12 cellular contexts compared by ENCODE assay signal in the genomic region with DNA sequence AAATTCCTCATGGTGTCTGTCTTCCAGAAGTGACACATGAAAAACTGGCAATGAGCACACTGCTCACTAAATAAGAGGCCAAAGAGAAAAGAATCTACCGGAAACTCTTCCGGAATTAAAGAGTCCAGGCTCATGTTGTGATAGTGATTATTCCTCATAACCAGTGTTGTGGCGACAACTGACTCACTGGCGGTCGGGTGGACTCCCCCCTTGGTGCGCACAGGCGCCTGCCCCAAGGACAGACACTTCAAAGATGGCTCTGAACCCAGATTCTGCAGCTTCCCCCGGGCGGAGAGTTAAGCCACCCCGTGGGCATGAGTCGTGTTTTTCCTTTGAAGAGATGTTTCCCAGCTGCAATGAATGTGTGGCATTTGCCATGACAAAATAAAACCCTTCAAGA. TPM values are rescaled to one million over a fixed set of nuclear protein-coding genes. Genes with fewer than 3 reads are reported as not detected.
DNase-seq lines count a peak whose midpoint lies in the region; ATAC-seq, FAIRE-seq and TF ChIP-seq lines count a peak whose summit lies in the region.
"Had no signal": no experiment of that assay in that cellular context is flagged by ENCODE, and none has a peak within 500 bp of the region (broad histone marks: within the 10 kb centered on the region; RNA-seq: fewer than 3 reads in every experiment).

No MANE protein-coding gene starts in this region.

- no peaks in the 10 kb centered on the region for H3K9me3 Mint-ChIP-seq in astrocyte (ENCODE audit: unreplicated experiment)
- H3K9me3 Mint-ChIP-seq: activated T-cell treated with anti-CD3 and anti-CD28 coated beads, Interleukin-2, amount 50 U/mL, for 4 hours; T-helper 2 cell treated with Interferon-gamma antibody and Interleukin-4, amounts not matched to agents 5 μg/mL and 100 μg/mL, for 36 hours had no signal

- H3K27ac Mint-ChIP-seq in astrocyte (ENCODE audit: unreplicated experiment) = peak overlapping the region; percentile 42
- H3K27ac Mint-ChIP-seq: T-helper 2 cell treated with Interferon-gamma antibody and Interleukin-4, amounts not matched to agents 5 μg/mL and 100 μg/mL, for 36 hours had no signal

- ATAC-seq in GM21723 (IDR thresholded peaks at IDR 0.05; ENCODE audit: unreplicated experiment) (no peak), HG03439 (IDR thresholded peaks at IDR 0.05; ENCODE audit: unreplicated experiment) (no peak)

- intact Hi-C loops in thyroid gland (cut with DNase I) = loop anchor here (5.0 to 10.0 kb wide), 2 partner anchors 216 to 529 kb away; no protein-coding TSS in a partner anchor

- H3K36me3 ChIP-seq in astrocyte (ENCODE audit: insufficient read depth, low read length) (no peaks in the 10 kb centered on the region), thyroid gland (no peaks in the 10 kb centered on the region)

- H3K9ac ChIP-seq in astrocyte (ENCODE audit: low read length) = peak overlapping the region; percentile 59

- TF ChIP-seq CTCF in astrocyte (IDR thresholded peaks at IDR 0.05; ENCODE audit: insufficient read depth, low read depth, low read length) (no peak), thyroid gland (IDR thresholded peaks at IDR 0.05) (no peak)

- WGBS in thyroid gland, 2 donors = 78 to 80% methylated on average over 11 of the region's 11 CpGs

- H3K27ac ChIP-seq in astrocyte (ENCODE audit: low read depth, low read length) = no peak overlapping the region
- H3K27ac ChIP-seq in thyroid gland = peak overlapping the region; percentile 31 to 64 (median 52)

- H3K4me3 Mint-ChIP-seq in astrocyte (ENCODE audit: unreplicated experiment) = no peak overlapping the region
- H3K4me3 Mint-ChIP-seq: activated T-cell treated with anti-CD3 and anti-CD28 coated beads, Interleukin-2, amount 50 U/mL, for 4 hours; T-helper 2 cell treated with Interferon-gamma antibody and Interleukin-4, amounts not matched to agents 5 μg/mL and 100 μg/mL, for 36 hours had no signal

- TF ChIP-seq POLR2A in thyroid gland (IDR thresholded peaks at IDR 0.05) = no peak

- H3K27me3 Mint-ChIP-seq in astrocyte (ENCODE audit: low read depth, unreplicated experiment) = peaks cover 7% of the 10 kb centered on the region

- H3K4me3 ChIP-seq in astrocyte (ENCODE audit: insufficient read depth, low read depth, low read length) (no peak overlapping the region), thyroid gland (replicated peaks in 1 of 3) (no peak overlapping the region)

- peak; percentile 78 for FAIRE-seq in astrocyte (lab: Jason Lieb, UNC)

- no peaks in the 10 kb centered on the region for H3K79me2 ChIP-seq in astrocyte (ENCODE audit: insufficient read depth, low read length)

- H3K9me3 ChIP-seq in astrocyte (ENCODE audit: insufficient read depth, low read depth, low read length) (no peaks in the 10 kb centered on the region), thyroid gland (no peaks in the 10 kb centered on the region)

- H3K4me1 Mint-ChIP-seq in astrocyte (ENCODE audit: low read depth, unreplicated experiment) = peaks cover 23% of the 10 kb centered on the region

- H3K4me1 ChIP-seq in astrocyte (ENCODE audit: insufficient read depth, low read length) (peaks cover 27% of the 10 kb centered on the region), thyroid gland (peaks cover 0 to 16% of the 10 kb centered on the region in 2 donors)

- no peaks in the 10 kb centered on the region for H4K20me1 ChIP-seq in astrocyte (ENCODE audit: insufficient read depth, low read length)

- H3K4me2 ChIP-seq in astrocyte (ENCODE audit: low read length) = peak overlapping the region; percentile 88

- no peak overlapping the region for H2AFZ ChIP-seq in astrocyte (ENCODE audit: low read depth, low read length)

- peak; percentile 23 for DNase-seq in activated CD4-positive, alpha-beta T cell treated with anti-CD3 and anti-CD28 coated beads for 48 hours
- no peak for DNase-seq in activated CD4-positive, alpha-beta T cell treated with anti-CD3 and anti-CD28 coated beads, Interleukin-2, amount 50 U/mL, for 48 hours
- DNase-seq in astrocyte (ENCODE audit: low read depth) (peak; percentile 53), hepatic stellate cell (ENCODE audit: low spot score) (peak; percentile 48), thyroid gland (no peak), mucosa of gallbladder (ENCODE audit: low spot score) (no peak)
- DNase-seq: activated T-cell treated with anti-CD3 and anti-CD28 coated beads, Interleukin-2, amount 50 U/mL, for 4 hours; NCI-H446; stimulated activated CD4-positive, alpha-beta T cell treated with anti-CD3 and anti-CD28 coated beads, Interleukin-15, amount 100 ng/mL, for 24 hours had no signal

- H3K27me3 ChIP-seq in astrocyte (ENCODE audit: insufficient read depth, low read length) (peaks cover 5% of the 10 kb centered on the region), thyroid gland (no peaks in the 10 kb centered on the region)

- no peaks in the 10 kb centered on the region for H3K36me3 Mint-ChIP-seq in astrocyte (ENCODE audit: low read depth, unreplicated experiment)

RNA-seq across cellular contexts. Expression of a gene that starts 10.3 kb away (rescaled TPM):
- total RNA-seq in astrocyte (1.6 and 1.9 TPM in 2 replicates), thyroid gland (1 to 10 TPM; 2.7 to 6.5 (median 4.8) TPM), mucosa of gallbladder (7.1 TPM)

Comparison
In these comparisons a context has a peak if more than half of its experiments do, and no peak if none do; other contexts are left out.
1. DNase-seq: peak in activated CD4-positive, alpha-beta T cell treated with anti-CD3 and anti-CD28 coated beads for 48 hours (single experiment), astrocyte (single experiment) and hepatic stellate cell (single experiment); none in activated CD4-positive, alpha-beta T cell treated with anti-CD3 and anti-CD28 coated beads, Interleukin-2, amount 50 U/mL, for 48 hours (0 of 2), thyroid gland (0 of 2) and mucosa of gallbladder (single experiment).